ENCODE assay signal across 16 cellular contexts in the genomic region with DNA sequence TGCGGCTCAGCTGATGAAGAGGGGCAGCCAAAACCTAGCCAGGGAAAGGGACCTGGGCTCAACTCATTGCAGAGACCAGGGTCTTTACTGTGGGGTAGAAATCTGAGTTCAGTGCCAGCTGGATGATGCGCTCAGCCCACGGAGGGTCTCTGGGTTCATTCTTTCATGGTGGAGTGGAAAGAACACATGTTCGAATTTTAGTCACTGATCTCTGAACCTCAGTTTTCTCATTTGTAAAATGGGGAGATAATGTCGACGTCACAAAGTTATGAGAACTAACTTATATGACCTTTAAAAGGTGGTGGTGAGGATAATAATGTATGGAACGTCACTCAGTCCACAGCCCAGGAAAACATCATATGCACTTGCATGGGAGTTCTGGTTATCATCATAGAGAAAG. TPM values are rescaled to one million over a fixed set of nuclear protein-coding genes. Genes with fewer than 3 reads are reported as not detected.
DNase-seq lines count a peak whose midpoint lies in the region; ATAC-seq and TF ChIP-seq lines count a peak whose summit lies in the region.
"Had no signal": no experiment of that assay in that cellular context is flagged by ENCODE, and none has a peak within 500 bp of the region (broad histone marks: within the 10 kb centered on the region; RNA-seq: fewer than 3 reads in every experiment).

No MANE protein-coding gene starts in this region.

- no peaks in the 10 kb centered on the region for H3K36me3 Mint-ChIP-seq in effector memory CD8-positive, alpha-beta T cell (ENCODE audit: insufficient read depth)
- H3K36me3 Mint-ChIP-seq in neural crest cell (ENCODE audit: low read depth), result no peaks in the 10 kb centered on the region
- peaks cover 4% of the 10 kb centered on the region for H3K36me3 Mint-ChIP-seq in activated CD4-positive, alpha-beta memory T cell treated with anti-CD3 and anti-CD28 coated beads, Interleukin-2, amount 10 ng/mL, durations not matched to agents 7 days and 5 days (ENCODE audit: low read depth)

- no peak for TF ChIP-seq CTCF in GM10266 (IDR thresholded peaks at IDR 0.05; ENCODE audit: control insufficient read depth, insufficient read depth, low read depth, missing control alignments)
- no peak for TF ChIP-seq CTCF in neural crest cell (conservative IDR thresholded peaks at IDR 0.05)

- peaks cover 23 to 28% of the 10 kb centered on the region in 2 donors for H3K4me1 Mint-ChIP-seq in effector memory CD8-positive, alpha-beta T cell (ENCODE audit: low read depth in 2 of 2)
- peaks cover 12% of the 10 kb centered on the region for H3K4me1 Mint-ChIP-seq in neural crest cell
- H3K4me1 Mint-ChIP-seq in activated CD4-positive, alpha-beta memory T cell treated with anti-CD3 and anti-CD28 coated beads, Interleukin-2, amount 10 ng/mL, durations not matched to agents 7 days and 5 days, result peaks cover 44% of the 10 kb centered on the region

- peaks cover 8 to 75% of the 10 kb centered on the region in 2 donors for H3K27me3 Mint-ChIP-seq in effector memory CD8-positive, alpha-beta T cell
- peaks cover 92% of the 10 kb centered on the region for H3K27me3 Mint-ChIP-seq in neural crest cell (ENCODE audit: low read depth)
- H3K27me3 Mint-ChIP-seq in activated CD4-positive, alpha-beta memory T cell treated with anti-CD3 and anti-CD28 coated beads, Interleukin-2, amount 10 ng/mL, durations not matched to agents 7 days and 5 days, result peaks cover 72% of the 10 kb centered on the region

- DNase-seq in AG20443 (ENCODE audit: low spot score), result peak; percentile 6
- DNase-seq in GM10266 (ENCODE audit: extremely low spot score), result peak; percentile 8
- no peak for DNase-seq in effector memory CD8-positive, alpha-beta T cell
- DNase-seq in neural crest cell (ENCODE audit: low read depth, low spot score), result no peak
- DNase-seq in activated CD4-positive, alpha-beta memory T cell treated with anti-CD3 and anti-CD28 coated beads, Interleukin-2, amount 10 ng/mL, durations not matched to agents 7 days and 5 days, result no peak
- DNase-seq in NAMALWA (ENCODE audit: low spot score), result no peak
- no peak for DNase-seq in NCI-H82 treated with DMSO at 0.1 percent for 48 hours (lab: John Stamatoyannopoulos, UW; ENCODE audit: unreplicated experiment)
- DNase-seq: AML-193; DMS79; NCI-H187; NCI-H69; NK-92 treated with Interleukin-12 subunit alpha and Interleukin-12 subunit beta, amount 100 ng/mL, for 24 hours; SHP77 treated with DMSO at 0.1 percent for 48 hours had no signal

- POLR2A ChIA-PET in activated CD4-positive, alpha-beta memory T cell treated with anti-CD3 and anti-CD28 coated beads, Interleukin-2, amount 10 ng/mL, durations not matched to agents 7 days and 5 days (lab: Charles Lee), result interaction anchor here (0.6 kb wide), 1 partner anchor 935 kb away, joined by 3 read pairs; no protein-coding TSS in a partner anchor

- no peak for ATAC-seq in effector memory CD8-positive, alpha-beta T cell (replicated peaks)

- H3K27ac Mint-ChIP-seq in effector memory CD8-positive, alpha-beta T cell, result peak overlapping the region in 1 of 2 donors; percentile 6
- H3K27ac Mint-ChIP-seq in neural crest cell (ENCODE audit: unreplicated experiment), result no peak overlapping the region
- no peak overlapping the region for H3K27ac Mint-ChIP-seq in activated CD4-positive, alpha-beta memory T cell treated with anti-CD3 and anti-CD28 coated beads, Interleukin-2, amount 10 ng/mL, durations not matched to agents 7 days and 5 days

- peak overlapping the region; percentile 58 to 80 for H3K4me3 Mint-ChIP-seq in effector memory CD8-positive, alpha-beta T cell
- peak overlapping the region; percentile 84 for H3K4me3 Mint-ChIP-seq in neural crest cell
- H3K4me3 Mint-ChIP-seq in activated CD4-positive, alpha-beta memory T cell treated with anti-CD3 and anti-CD28 coated beads, Interleukin-2, amount 10 ng/mL, durations not matched to agents 7 days and 5 days, result no peak overlapping the region

- CTCF ChIA-PET in activated CD4-positive, alpha-beta memory T cell treated with anti-CD3 and anti-CD28 coated beads, Interleukin-2, amount 10 ng/mL, durations not matched to agents 7 days and 5 days (lab: Charles Lee), result interaction anchor here (1.0 to 2.3 kb wide), 3 partner anchors 30 to 204 kb away, joined by 3 to 10 read pairs (median 5); a partner anchor contains a TSS

- H3K9me3 Mint-ChIP-seq in effector memory CD8-positive, alpha-beta T cell, result no peaks in the 10 kb centered on the region
- no peaks in the 10 kb centered on the region for H3K9me3 Mint-ChIP-seq in neural crest cell
- H3K9me3 Mint-ChIP-seq in activated CD4-positive, alpha-beta memory T cell treated with anti-CD3 and anti-CD28 coated beads, Interleukin-2, amount 10 ng/mL, durations not matched to agents 7 days and 5 days, result no peaks in the 10 kb centered on the region

RNA-seq across cellular contexts. Expression of a gene that starts 1.1 kb away (rescaled TPM):
- 0.11 and 0.21 TPM in 2 replicates for total RNA-seq in neural crest cell
- not detected for total RNA-seq in activated CD4-positive, alpha-beta memory T cell treated with anti-CD3 and anti-CD28 coated beads, Interleukin-2, amount 10 ng/mL, durations not matched to agents 7 days and 5 days
- total RNA-seq: OCI-LY7 had no signal

RNA-seq across cellular contexts. Expression of a gene that starts 43.3 kb away (rescaled TPM):
- not detected in 2 replicates for total RNA-seq in neural crest cell
- not detected for total RNA-seq in activated CD4-positive, alpha-beta memory T cell treated with anti-CD3 and anti-CD28 coated beads, Interleukin-2, amount 10 ng/mL, durations not matched to agents 7 days and 5 days
- total RNA-seq: A673, HT1080, OCI-LY7 had no signal

Comparison
In these comparisons a context has a peak if more than half of its experiments do, and no peak if none do; other contexts are left out.
1. DNase-seq: peak in AG20443 (single experiment) and GM10266 (single experiment); none in effector memory CD8-positive, alpha-beta T cell (0 of 3), neural crest cell (single experiment), activated CD4-positive, alpha-beta memory T cell treated with anti-CD3 and anti-CD28 coated beads, Interleukin-2, amount 10 ng/mL, durations not matched to agents 7 days and 5 days (single experiment), NAMALWA (single experiment) and NCI-H82 treated with DMSO at 0.1 percent for 48 hours (single experiment).